In genomic region chr4:89248879-89249281, GRCh38 we compare ENCODE assay signal across 19 cellular contexts. TPM values are rescaled to one million over a fixed set of nuclear protein-coding genes. Genes with fewer than 3 reads are reported as not detected.
A peak's percentile ranks its signal among the peaks of the same experiment; 100 is the strongest.
DNase-seq lines count a peak whose midpoint lies in the region; ATAC-seq and TF ChIP-seq lines count a peak whose summit lies in the region.
"Had no signal": no experiment of that assay in that cellular context is flagged by ENCODE, and none has a peak within 500 bp of the region (broad histone marks: within the 10 kb centered on the region; RNA-seq: fewer than 3 reads in every experiment).

No MANE protein-coding gene starts in this region.

- H2AFZ ChIP-seq in mammary epithelial cell (ENCODE audit: low read depth, low read length), result peak overlapping the region; percentile 37
- H2AFZ ChIP-seq: GM23248 had no signal

- no peak overlapping the region for H3K27ac ChIP-seq in mammary epithelial cell (ENCODE audit: insufficient read depth, low read depth, low read length)
- H3K27ac ChIP-seq: epithelial cell of prostate, GM23248, heart left ventricle, uterus had no signal

- no peak overlapping the region for H3K9ac ChIP-seq in mammary epithelial cell (ENCODE audit: insufficient read depth, low read length)
- H3K9ac ChIP-seq: GM23248, SK-N-SH had no signal

- H3K36me3 ChIP-seq in mammary epithelial cell (ENCODE audit: insufficient read depth, low read length), result no peaks in the 10 kb centered on the region
- H3K36me3 ChIP-seq: uterus had no signal

- H3K9me3 ChIP-seq in mammary epithelial cell (replicated peaks; ENCODE audit: insufficient read depth, low read length), result no peaks in the 10 kb centered on the region
- H3K9me3 ChIP-seq: heart left ventricle, SK-N-SH, uterus had no signal

- dilution Hi-C loops in mammary epithelial cell (cut with HindIII; ENCODE audit: low sequenced_read_pairs), result no loop called here

- intact Hi-C loops in mammary epithelial cell (cut with micrococcal nuclease), result no loop called here

- CTCF ChIA-PET in mammary epithelial cell (lab: Charles Lee; ENCODE audit: low non-redundant PET), result no interaction called here

- no peaks in the 10 kb centered on the region for H4K20me1 ChIP-seq in mammary epithelial cell (ENCODE audit: insufficient read depth, low read length)

- peak overlapping the region; percentile 53 for H3K4me2 ChIP-seq in mammary epithelial cell (ENCODE audit: insufficient read depth, low read depth, low read length)
- H3K4me2 ChIP-seq: SK-N-SH had no signal

- no TSS peak for BruUV-seq in mammary epithelial cell (replicated peaks; lab: Mats Ljungman, UMichigan)

- 43% methylated on average over 6 of the region's 11 CpGs for WGBS in mammary epithelial cell (ENCODE audit: low coverage, missing lambda C conversion rate)

- no peaks in the 10 kb centered on the region for H3K79me2 ChIP-seq in mammary epithelial cell (ENCODE audit: insufficient read depth, low read length)

- in situ Hi-C loops in mammary epithelial cell (cut with MboI; ENCODE audit: low sequenced_read_pairs in 2 of 2), result no loop called here

- H3K4me1 ChIP-seq in mammary epithelial cell (ENCODE audit: insufficient read depth, low read length), result no peaks in the 10 kb centered on the region
- H3K4me1 ChIP-seq: uterus had no signal

- no peak for TF ChIP-seq CTCF in mammary epithelial cell (conservative IDR thresholded peaks at IDR 0.05 in 1 of 2, IDR thresholded peaks at IDR 0.05 in 1 of 2; ENCODE audit: extremely low read depth in 1 of 2, insufficient read depth in 1 of 2, low read depth in 1 of 2, low read length in 2 of 2)

- H3K4me3 ChIP-seq in mammary epithelial cell (replicated peaks in 1 of 3; ENCODE audit: insufficient read depth in 1 of 3, low read depth in 2 of 3, low read length in 3 of 3), result peak overlapping the region in 2 of 3 experiments; percentile 19 to 33
- H3K4me3 ChIP-seq: GM12878, GM23248, heart left ventricle, uterus had no signal

- DNase-seq in COLO668 (lab: John Stamatoyannopoulos, UW; ENCODE audit: unreplicated experiment) (peak; percentile 92), LHCN-M2 (ENCODE audit: low read depth) (peak; percentile 12), NCI-H2196 treated with DMSO at 0.1 percent for 48 hours (lab: John Stamatoyannopoulos, UW; ENCODE audit: unreplicated experiment) (peak; percentile 24), mammary epithelial cell (peak; percentile 37), NOMO-1 treated with DMSO at 0.1 percent for 48 hours (lab: John Stamatoyannopoulos, UW; ENCODE audit: unreplicated experiment) (no peak), KG1 (lab: John Stamatoyannopoulos, UW) (no peak)
- DNase-seq in stimulated activated naive CD4-positive, alpha-beta T cell treated with Interleukin-2 at 50 U/mL for 16 hours (lab: John Stamatoyannopoulos, UW), result no peak
- DNase-seq: activated CD8-positive, alpha-beta memory T cell treated with anti-CD3 and anti-CD28 coated beads, Interleukin-2, amount 10 ng/mL, durations not matched to agents 7 days and 5 days; activated naive CD8-positive, alpha-beta T cell treated with anti-CD3 and anti-CD28 coated beads for 36 hours; GM23248; heart left ventricle; NK-92 treated with Interleukin-12 subunit alpha and Interleukin-12 subunit beta, amount 100 ng/mL, for 24 hours; SK-N-SH; stimulated activated CD4-positive, alpha-beta T cell treated with anti-CD3 and anti-CD28 coated beads, Interleukin-4, amount 100 ng/mL, for 24 hours; uterus had no signal

- no peak for ATAC-seq in GM21529 (IDR thresholded peaks at IDR 0.05; ENCODE audit: unreplicated experiment)
- ATAC-seq: activated CD8-positive, alpha-beta memory T cell treated with anti-CD3 and anti-CD28 coated beads, Interleukin-2, amount 10 ng/mL, durations not matched to agents 7 days and 5 days; GM12878; stimulated activated memory B cell treated with anti-CD40 and anti-IgM and Interleukin-4, amounts not matched to agents 10 μg/mL and 1 μg/mL and 100 μg/mL, for 72 hours had no signal

- H3K27me3 ChIP-seq in mammary epithelial cell (ENCODE audit: insufficient read depth, low read length), result no peaks in the 10 kb centered on the region
- H3K27me3 ChIP-seq: heart left ventricle, uterus had no signal

RNA-seq across cellular contexts. Expression of gene GPRIN3, which starts 58.7 kb away (rescaled TPM):
- total RNA-seq in LHCN-M2 (2014; rRNA removed), result 0.06 TPM in 1 of 2 replicates, not detected in the other
- not detected for polyA plus RNA-seq in LHCN-M2 (2012)
- under 1 TPM in 1 of 2 donors, not detected in 1; under 0.01 TPM for total RNA-seq in mammary epithelial cell
- polyA plus RNA-seq in mammary epithelial cell, result not detected
- not detected for polyA minus RNA-seq in mammary epithelial cell
- total RNA-seq: GM23248 had no signal
- polyA plus RNA-seq: SK-N-SH had no signal

Comparison
In these comparisons a context has a peak if more than half of its experiments do, and no peak if none do; other contexts are left out.
1. DNase-seq: peak in COLO668 (single experiment), LHCN-M2 (single experiment), NCI-H2196 treated with DMSO at 0.1 percent for 48 hours (single experiment) and mammary epithelial cell (single experiment); none in NOMO-1 treated with DMSO at 0.1 percent for 48 hours (single experiment), stimulated activated naive CD4-positive, alpha-beta T cell treated with Interleukin-2 at 50 U/mL for 16 hours (single experiment) and KG1 (single experiment).